In genomic region chr9:109086221-109086620, GRCh38 we compare ENCODE assay signal across 11 cellular contexts. TPM values are rescaled to one million over a fixed set of nuclear protein-coding genes. Genes with fewer than 3 reads are reported as not detected.
DNase-seq lines count a peak whose midpoint lies in the region; ATAC-seq and TF ChIP-seq lines count a peak whose summit lies in the region.
"Had no signal": no experiment of that assay in that cellular context is flagged by ENCODE, and none has a peak within 500 bp of the region (broad histone marks: within the 10 kb centered on the region; RNA-seq: fewer than 3 reads in every experiment).

No MANE protein-coding gene starts in this region.

- DNase-seq in GM13976 (ENCODE audit: low spot score) (peak; percentile 48), LHCN-M2 (ENCODE audit: low read depth) (peak; percentile 30), fibroblast of mammary gland (ENCODE audit: low read depth) (peak; percentile 48), SJCRH30 (no peak), activated gamma-delta T cell treated with Interleukin-2 at 50 U/mL for 16 hours (no peak), NCI-H1105 treated with DMSO at 0.1 percent for 48 hours (lab: John Stamatoyannopoulos, UW) (no peak)
- DNase-seq in activated CD8-positive, alpha-beta memory T cell treated with anti-CD3 and anti-CD28 coated beads, Interleukin-2, amount 50 U/mL, for 4 hours: no peak
- DNase-seq: activated naive CD8-positive, alpha-beta T cell treated with anti-CD3 and anti-CD28 coated beads, Interleukin-2, amount 10 ng/mL, durations not matched to agents 7 days and 5 days; midbrain; NCI-H1417 treated with DMSO at 0.1 percent for 48 hours had no signal

- no peaks in the 10 kb centered on the region for H3K9me3 ChIP-seq in SJCRH30 (replicated peaks)

- H3K27ac ChIP-seq in SJCRH30: no peak overlapping the region

- H3K36me3 ChIP-seq in SJCRH30: peaks cover 71% of the 10 kb centered on the region

- H3K4me3 ChIP-seq in fibroblast of mammary gland (ENCODE audit: control insufficient read depth, low read depth, low read length) (no peak overlapping the region), SJCRH30 (no peak overlapping the region)

- TF ChIP-seq CTCF in GM13976 (IDR thresholded peaks at IDR 0.05; ENCODE audit: borderline replicate concordance, control extremely low read depth, extremely low read depth, insufficient read depth, missing control alignments) (no peak), fibroblast of mammary gland (conservative IDR thresholded peaks at IDR 0.05; ENCODE audit: control insufficient read depth, insufficient read depth, low read depth, low read length) (peak; percentile 3)

- H3K4me1 ChIP-seq in SJCRH30: no peaks in the 10 kb centered on the region

- H3K27me3 ChIP-seq in SJCRH30: no peaks in the 10 kb centered on the region

- ATAC-seq in GM21723 (IDR thresholded peaks at IDR 0.05; ENCODE audit: unreplicated experiment): peak; percentile 86

- in situ Hi-C loops in GM13976 (cut with MboI; ENCODE audit: low sequenced_read_pairs, unreplicated experiment): no loop called here

RNA-seq across cellular contexts. Expression of gene TMEM245, which starts 33.5 kb away (rescaled TPM):
- 48.5 and 53.4 TPM in 2 replicates for total RNA-seq in LHCN-M2 (2014; rRNA removed)
- polyA plus RNA-seq in LHCN-M2 (2012): 21.5 TPM
- 49.7 and 50.7 TPM in 2 replicates for total RNA-seq in SJCRH30 (2014; rRNA removed; shearing (Covaris generic))

Comparison
In these comparisons a context has a peak if more than half of its experiments do, and no peak if none do; other contexts are left out.
1. DNase-seq: peak in GM13976 (single experiment), LHCN-M2 (single experiment) and fibroblast of mammary gland (single experiment); none in SJCRH30 (0 of 2), activated CD8-positive, alpha-beta memory T cell treated with anti-CD3 and anti-CD28 coated beads, Interleukin-2, amount 50 U/mL, for 4 hours (single experiment), activated gamma-delta T cell treated with Interleukin-2 at 50 U/mL for 16 hours (single experiment) and NCI-H1105 treated with DMSO at 0.1 percent for 48 hours (single experiment).